Comparison of ENCODE assay signal across 20 cellular contexts in genomic region chr5:94157704-94158608, GRCh38.
A peak's percentile ranks its signal among the peaks of the same experiment; 100 is the strongest.
DNase-seq lines count a peak whose midpoint lies in the region; ATAC-seq, FAIRE-seq and TF ChIP-seq lines count a peak whose summit lies in the region.
"Had no signal": no experiment of that assay in that cellular context is flagged by ENCODE, and none has a peak within 500 bp of the region (broad histone marks: within the 10 kb centered on the region; RNA-seq: fewer than 3 reads in every experiment).

No MANE protein-coding gene starts in this region.

- H3K27me3 ChIP-seq in GM23248 (replicated peaks; ENCODE audit: insufficient read depth) (no peaks in the 10 kb centered on the region), IMR-90 (ENCODE audit: control insufficient read depth, insufficient read depth, low read length) (no peaks in the 10 kb centered on the region), GM12878 (replicated peaks in 1 of 2; ENCODE audit: control insufficient read depth in 2 of 2, insufficient read depth in 2 of 2, low read length in 1 of 2) (no peaks in the 10 kb centered on the region), mesenchymal stem cell (ENCODE audit: control insufficient read depth in 1 of 2, insufficient read depth in 1 of 2, low read length in 2 of 2) (no peaks in the 10 kb centered on the region), breast epithelium (no peaks in the 10 kb centered on the region), uterus (no peaks in the 10 kb centered on the region)
- H3K27me3 ChIP-seq: BE2C had no signal

- H2BK20ac ChIP-seq in IMR-90 (ENCODE audit: low read depth, low read length): peak overlapping the region; percentile 69

- no peaks in the 10 kb centered on the region for H3K9me2 ChIP-seq in GM23248 (ENCODE audit: insufficient read depth)

- H3K27ac ChIP-seq in GM23248 (no peak overlapping the region), IMR-90 (ENCODE audit: insufficient read depth, low read length) (peak overlapping the region; percentile 99), GM12878 (ENCODE audit: control insufficient read depth, insufficient read depth) (no peak overlapping the region), mesenchymal stem cell (ENCODE audit: low read length, poor library complexity, severe bottlenecking) (no peak overlapping the region), breast epithelium (no peak overlapping the region), uterus (no peak overlapping the region)

- no peaks in the 10 kb centered on the region for H3K79me1 ChIP-seq in IMR-90 (ENCODE audit: low read depth in 1 of 2, low read length in 2 of 2)
- H3K79me1 ChIP-seq in mesenchymal stem cell (replicated peaks; ENCODE audit: low read length, poor library complexity, severe bottlenecking): no peaks in the 10 kb centered on the region

- H4K20me1 ChIP-seq in GM23248 (ENCODE audit: insufficient read depth) (no peaks in the 10 kb centered on the region), IMR-90 (ENCODE audit: insufficient read depth, low read length) (no peaks in the 10 kb centered on the region), GM12878 (ENCODE audit: control insufficient read depth, insufficient read depth) (no peaks in the 10 kb centered on the region)

- H4K5ac ChIP-seq in IMR-90 (ENCODE audit: low read depth, low read length): peak overlapping the region; percentile 98

- H3K23ac ChIP-seq in IMR-90 (ENCODE audit: low read depth, low read length): peak overlapping the region; percentile 82; the same call in 1 of the 2 replicates
- H3K23ac ChIP-seq in mesenchymal stem cell (ENCODE audit: low read length in 2 of 2): no peak overlapping the region

- H3K9me3 ChIP-seq in GM23248 (ENCODE audit: low read depth) (no peaks in the 10 kb centered on the region), IMR-90 (ENCODE audit: control insufficient read depth, insufficient read depth, low read length) (no peaks in the 10 kb centered on the region), GM12878 (replicated peaks; ENCODE audit: control insufficient read depth, insufficient read depth, low read length) (no peaks in the 10 kb centered on the region), mesenchymal stem cell (ENCODE audit: control insufficient read depth, low read length) (no peaks in the 10 kb centered on the region), breast epithelium (no peaks in the 10 kb centered on the region), uterus (no peaks in the 10 kb centered on the region)
- H3K9me3 ChIP-seq: BE2C had no signal

- in situ Hi-C loops in GM23248 (cut with MboI) (no loop called here), IMR-90 (cut with MboI; ENCODE audit: low sequenced_read_pairs) (no loop called here), GM12878 (cut with MboI) (no loop called here)

- H4K91ac ChIP-seq in IMR-90 (ENCODE audit: insufficient read depth, low read depth, low read length) (peak overlapping the region; percentile 72; the same call in 1 of the 2 replicates), mesenchymal stem cell (ENCODE audit: low read length) (no peak overlapping the region)

- H3K4me1 ChIP-seq in GM23248 (ENCODE audit: insufficient read depth) (peaks cover 18% of the 10 kb centered on the region; the same call in 1 of the 2 replicates), IMR-90 (ENCODE audit: control insufficient read depth, insufficient read depth, low read length) (peaks cover 2% of the 10 kb centered on the region), GM12878 (ENCODE audit: control insufficient read depth, insufficient read depth, low read length) (no peaks in the 10 kb centered on the region), mesenchymal stem cell (ENCODE audit: control insufficient read depth, insufficient read depth, low read depth, low read length) (no peaks in the 10 kb centered on the region), breast epithelium (no peaks in the 10 kb centered on the region), uterus (no peaks in the 10 kb centered on the region)
- H3K4me1 ChIP-seq: BE2C had no signal

- H3K36me3 ChIP-seq in GM23248 (ENCODE audit: low read depth): no peaks in the 10 kb centered on the region
- no peaks in the 10 kb centered on the region for H3K36me3 ChIP-seq in IMR-90 (ENCODE audit: control insufficient read depth, insufficient read depth, low read length)
- H3K36me3 ChIP-seq in GM12878 (ENCODE audit: control insufficient read depth in 2 of 2, insufficient read depth in 2 of 2, low read length in 1 of 2): no peaks in the 10 kb centered on the region
- H3K36me3 ChIP-seq in mesenchymal stem cell (ENCODE audit: control insufficient read depth in 1 of 2, insufficient read depth in 2 of 2, low read depth in 1 of 2, low read length in 2 of 2): no peaks in the 10 kb centered on the region
- H3K36me3 ChIP-seq in breast epithelium: no peaks in the 10 kb centered on the region
- H3K36me3 ChIP-seq in uterus: no peaks in the 10 kb centered on the region
- H3K36me3 ChIP-seq: BE2C had no signal

- H2BK120ac ChIP-seq in IMR-90 (ENCODE audit: low read depth, low read length) (peak overlapping the region; percentile 68), mesenchymal stem cell (ENCODE audit: low read depth, low read length) (no peak overlapping the region)

- H2AK5ac ChIP-seq in IMR-90 (ENCODE audit: low read depth, low read length) (no peak overlapping the region), mesenchymal stem cell (ENCODE audit: low read length, severe bottlenecking) (no peak overlapping the region)

- no TSS peak for BruUV-seq in IMR-90 (replicated peaks; lab: Mats Ljungman, UMichigan)
- BruUV-seq in GM12878 (replicated peaks; lab: Mats Ljungman, UMichigan): no TSS peak

- TF ChIP-seq CTCF in IMR-90 (conservative IDR thresholded peaks at IDR 0.05; ENCODE audit: low read depth, low read length) (peak; percentile 41), GM12878 (IDR thresholded peaks at IDR 0.05 in 2 of 3, conservative IDR thresholded peaks at IDR 0.05 in 1 of 3; ENCODE audit: control insufficient read depth in 2 of 3, extremely low read depth in 1 of 3, insufficient read depth in 1 of 3, low read depth in 3 of 3, low read length in 3 of 3) (no peak; a peak in 1 of 6 replicates), breast epithelium (IDR thresholded peaks at IDR 0.05) (no peak), uterus (IDR thresholded peaks at IDR 0.05) (no peak)

- H2AK9ac ChIP-seq in IMR-90 (replicated peaks; ENCODE audit: low read depth, low read length, poor library complexity): no peak overlapping the region

- dilution Hi-C loops in IMR-90 (cut with HindIII; ENCODE audit: low sequenced_read_pairs, unreplicated experiment): no loop called here

- TF ChIP-seq RAD21 in IMR-90 (IDR thresholded peaks at IDR 0.05; ENCODE audit: low read length): no peak
- TF ChIP-seq RAD21 in GM12878 (IDR thresholded peaks at IDR 0.05; ENCODE audit: insufficient read depth, low read depth, low read length): peak; percentile 50; the same call in 1 of the 2 replicates

- TF ChIP-seq POLR2A in IMR-90 (IDR thresholded peaks at IDR 0.05; ENCODE audit: low read depth, low read length) (no peak), GM12878 (IDR thresholded peaks at IDR 0.05; ENCODE audit: low read depth, low read length) (no peak), breast epithelium (IDR thresholded peaks at IDR 0.05) (no peak), uterus (IDR thresholded peaks at IDR 0.05) (no peak)

- no peak overlapping the region for H3K4me2 ChIP-seq in GM23248 (ENCODE audit: unreplicated experiment)
- peak overlapping the region; percentile 76 for H3K4me2 ChIP-seq in IMR-90 (ENCODE audit: low read depth, low read length)
- H3K4me2 ChIP-seq in GM12878 (ENCODE audit: control insufficient read depth, insufficient read depth): no peak overlapping the region
- no peak overlapping the region for H3K4me2 ChIP-seq in mesenchymal stem cell (ENCODE audit: low read length, poor library complexity, severe bottlenecking)

- POLR2A ChIA-PET in IMR-90 (lab: Charles Lee; ENCODE audit: unreplicated experiment): no interaction called here
- POLR2A ChIA-PET in GM12878 (lab: Charles Lee): no interaction called here

- H2BK12ac ChIP-seq in mesenchymal stem cell (ENCODE audit: low read length in 2 of 2): no peak overlapping the region

- SMC1A ChIA-PET in GM12878 (lab: Charles Lee; ENCODE audit: uncharacterized antibody, unreplicated experiment): no interaction called here

- H2BK5ac ChIP-seq in IMR-90 (ENCODE audit: low read depth, low read length, poor library complexity, severe bottlenecking) (peak overlapping the region; percentile 67), mesenchymal stem cell (ENCODE audit: low read depth, low read length, poor library complexity, severe bottlenecking) (no peak overlapping the region)

- H3K4ac ChIP-seq in IMR-90 (ENCODE audit: low read depth, low read length): peak overlapping the region; percentile 65; the same call in 1 of the 2 replicates
- H3K4ac ChIP-seq in mesenchymal stem cell (ENCODE audit: low read depth in 1 of 2, low read length in 2 of 2): no peak overlapping the region

- RAD21 ChIA-PET in GM12878 (lab: Charles Lee; ENCODE audit: unreplicated experiment): interaction anchor here (0.6 to 1.1 kb wide), 2 partner anchors 35 to 580 kb away, joined by 3 read pairs; no protein-coding TSS in a partner anchor

- H3K18ac ChIP-seq in IMR-90 (ENCODE audit: low read depth, low read length) (peak overlapping the region; percentile 100), mesenchymal stem cell (ENCODE audit: low read depth in 1 of 2, low read length in 2 of 2) (no peak overlapping the region)

- H4K8ac ChIP-seq in IMR-90 (ENCODE audit: low read depth in 2 of 2, low read length in 2 of 2) (peak overlapping the region; percentile 54 to 87; a peak in 3 of 4 replicates), mesenchymal stem cell (ENCODE audit: low read length) (no peak overlapping the region)

- H3K4me3 ChIP-seq in GM23248: no peak overlapping the region
- no peak overlapping the region for H3K4me3 ChIP-seq in IMR-90 (ENCODE audit: insufficient read depth, low read depth, low read length)
- H3K4me3 ChIP-seq in GM12878: no peak overlapping the region
- no peak overlapping the region for H3K4me3 ChIP-seq in mesenchymal stem cell (ENCODE audit: insufficient read depth in 1 of 2, low read depth in 1 of 2, low read length in 2 of 2)
- no peak overlapping the region for H3K4me3 ChIP-seq in breast epithelium
- no peak overlapping the region for H3K4me3 ChIP-seq in uterus

- H3K9ac ChIP-seq in GM23248: no peak overlapping the region
- peak overlapping the region; percentile 87 for H3K9ac ChIP-seq in IMR-90 (ENCODE audit: low read depth, low read length)
- H3K9ac ChIP-seq in GM12878 (ENCODE audit: control insufficient read depth, insufficient read depth, low read length): no peak overlapping the region
- no peak overlapping the region for H3K9ac ChIP-seq in mesenchymal stem cell (ENCODE audit: low read length)

- H3K14ac ChIP-seq in IMR-90 (replicated peaks; ENCODE audit: low read depth, low read length) (peak overlapping the region; percentile 10; the same call in 1 of the 2 replicates), mesenchymal stem cell (ENCODE audit: low read length in 2 of 2) (no peak overlapping the region)

- intact Hi-C loops in IMR-90 (cut with micrococcal nuclease) (loop anchor here (5.0 kb wide), 5 partner anchors 154 to 579 kb away; no protein-coding TSS in a partner anchor), GM12878 (cut with micrococcal nuclease; ENCODE audit: unreplicated experiment) (no loop called here), breast epithelium (cut with DNase I; ENCODE audit: low total_unique reads) (no loop called here), uterus (cut with DNase I; ENCODE audit: low total_unique reads) (no loop called here)

- H2BK15ac ChIP-seq in IMR-90 (ENCODE audit: low read depth, low read length) (peak overlapping the region; percentile 31; the same call in 1 of the 3 replicates), mesenchymal stem cell (ENCODE audit: low read depth, poor library complexity, severe bottlenecking) (no peak overlapping the region)

- H3K79me2 ChIP-seq in GM23248 (ENCODE audit: insufficient read depth) (no peaks in the 10 kb centered on the region), GM12878 (ENCODE audit: control insufficient read depth, insufficient read depth, low read length) (no peaks in the 10 kb centered on the region)

- CTCF ChIA-PET in IMR-90 (lab: Yijun Ruan, JAX) (interaction anchor here (0.6 to 0.8 kb wide), 4 partner anchors 16 to 580 kb away, joined by 3 to 9 read pairs (median 3); no protein-coding TSS in a partner anchor), GM12878 (lab: Yijun Ruan, JAX) (interaction anchor here (0.8 to 1.1 kb wide), 2 partner anchors 9 to 259 kb away, joined by 3 to 4 read pairs; no protein-coding TSS in a partner anchor)

- ATAC-seq in IMR-90 (ENCODE audit: low read depth): peak; percentile 77
- peak; percentile 56 for ATAC-seq in GM12878

- no peaks in the 10 kb centered on the region; the same call in 1 of the 2 replicates for H3K9me1 ChIP-seq in IMR-90 (ENCODE audit: insufficient read depth, low read length)

- H2AFZ ChIP-seq in GM23248: peak overlapping the region; percentile 29
- peak overlapping the region; percentile 77 for H2AFZ ChIP-seq in IMR-90 (replicated peaks; ENCODE audit: low read length, poor library complexity)
- H2AFZ ChIP-seq in GM12878 (ENCODE audit: control insufficient read depth, low read depth, low read length): no peak overlapping the region
- H2AFZ ChIP-seq in mesenchymal stem cell (ENCODE audit: low read depth, low read length): no peak overlapping the region

- no peaks in the 10 kb centered on the region for H3F3A ChIP-seq in GM23248 (ENCODE audit: insufficient read depth)

- DNase-seq in GM23248: no peak
- DNase-seq in IMR-90: peak; percentile 65
- DNase-seq in GM12878 (ENCODE audit: low read depth, low spot score): no peak
- peak; percentile 24 for DNase-seq in mesenchymal stem cell
- DNase-seq in breast epithelium (ENCODE audit: low spot score in 2 of 2): no peak
- no peak for DNase-seq in uterus
- DNase-seq in SHP77 treated with DMSO at 0.1 percent for 48 hours (lab: John Stamatoyannopoulos, UW): no peak
- DNase-seq: ACHN; BE2C; CD4-positive, alpha-beta T cell; DMS79 treated with DMSO at 0.1 percent for 48 hours; GDM1; NCI-H1105 treated with DMSO at 0.1 percent for 48 hours; NCI-H1694 treated with DMSO at 0.1 percent for 48 hours; NCI-H2107; NCI-H345; NCI-H526 treated with DMSO at 0.1 percent for 48 hours had no signal

- H3K56ac ChIP-seq in IMR-90 (ENCODE audit: extremely low read depth, insufficient read depth, low read length): no peak overlapping the region

- WGBS in GM23248 (ENCODE audit: low coverage in 1 of 2, low lambda C conversion rate in 2 of 2, missing lambda C conversion rate in 2 of 2), 2 experiments: 37 to 42% methylated on average over 4 of the region's 4 CpGs
- WGBS in IMR-90 (ENCODE audit: extremely low coverage in 2 of 2, insufficient read length in 1 of 2), 2 experiments: no CpG with 5 or more reads among the region's 4 CpGs
- WGBS in GM12878 (ENCODE audit: insufficient coverage, insufficient replicate concordance, low lambda C conversion rate, missing lambda C conversion rate): 4% methylated on average over 4 of the region's 4 CpGs
- 72% methylated on average over 4 of the region's 4 CpGs for WGBS in mesenchymal stem cell

- no peak for FAIRE-seq in GM12878 (lab: Jason Lieb, UNC)
- FAIRE-seq: GM12891, GM18507, H1 had no signal

- no peak for TF ChIP-seq EP300 in GM12878 (IDR thresholded peaks at IDR 0.05; ENCODE audit: borderline replicate concordance in 1 of 2, control insufficient read depth in 1 of 2, low read depth in 2 of 2, low read length in 2 of 2)

Comparison
In these comparisons a context has a peak if more than half of its experiments do, and no peak if none do; other contexts are left out.
1. DNase-seq: peak in IMR-90 (single experiment) and mesenchymal stem cell (single experiment); none in GM23248 (single experiment), GM12878 (single experiment), breast epithelium (0 of 2), uterus (0 of 2) and SHP77 treated with DMSO at 0.1 percent for 48 hours (single experiment).
2. H2AFZ ChIP-seq: peak in GM23248 (single experiment) and IMR-90 (single experiment); none in GM12878 (single experiment) and mesenchymal stem cell (single experiment).